In genomic region chr19:1210227-1210538, GRCh38 we compare ENCODE assay signal across 1 cellular context.
TF ChIP-seq lines count a peak whose summit lies in the region.

No MANE protein-coding gene starts in this region.

TF ChIP-seq in GM23338, 12 proteins besides CTCF, POLR2A, EP300 and RAD21 (continued from another document):
- TF ChIP-seq ZNF462 (CRISPR knock-in tag; IDR thresholded peaks at IDR 0.05) (no peak), EZH2phosphoT487 (IDR thresholded peaks at IDR 0.05; ENCODE audit: unreplicated experiment) (no peak), EZH2 (IDR thresholded peaks at IDR 0.05; ENCODE audit: low read depth, unreplicated experiment) (no peak), REST (IDR thresholded peaks at IDR 0.05; ENCODE audit: unreplicated experiment) (no peak), JUNB (IDR thresholded peaks at IDR 0.05; ENCODE audit: unreplicated experiment) (no peak), NANOG (IDR thresholded peaks at IDR 0.05; ENCODE audit: borderline replicate concordance) (no peak), ETS1 (IDR thresholded peaks at IDR 0.05) (no peak)
TF ChIP-seq in GM23338: peak in this region for 0.
